ENCODE assay signal across 1 cellular context in genomic region chr3:15755780-15756179, GRCh38.
TF ChIP-seq lines count a peak whose summit lies in the region.

No MANE protein-coding gene starts in this region.

TF ChIP-seq in IMR-90, 13 proteins besides CTCF, POLR2A, EP300 and RAD21 (continued from another document):
- TF ChIP-seq MAZ (IDR thresholded peaks at IDR 0.05; ENCODE audit: borderline replicate concordance, low read depth, low read length) (no peak), FOS (IDR thresholded peaks at IDR 0.05; ENCODE audit: low read depth, low read length) (no peak), RCOR1 (IDR thresholded peaks at IDR 0.05; ENCODE audit: insufficient replicate concordance, low read length) (no peak), MAFK (IDR thresholded peaks at IDR 0.05; ENCODE audit: low read depth, low read length) (no peak), BHLHE40 (IDR thresholded peaks at IDR 0.05; ENCODE audit: low read depth, low read length) (no peak), CHD1 (IDR thresholded peaks at IDR 0.05; ENCODE audit: low read depth, low read length) (no peak), SMC3 (IDR thresholded peaks at IDR 0.05; ENCODE audit: low read depth, low read length) (no peak), CEBPB (IDR thresholded peaks at IDR 0.05; ENCODE audit: low read depth, low read length) (no peak)
